In the genomic region with DNA sequence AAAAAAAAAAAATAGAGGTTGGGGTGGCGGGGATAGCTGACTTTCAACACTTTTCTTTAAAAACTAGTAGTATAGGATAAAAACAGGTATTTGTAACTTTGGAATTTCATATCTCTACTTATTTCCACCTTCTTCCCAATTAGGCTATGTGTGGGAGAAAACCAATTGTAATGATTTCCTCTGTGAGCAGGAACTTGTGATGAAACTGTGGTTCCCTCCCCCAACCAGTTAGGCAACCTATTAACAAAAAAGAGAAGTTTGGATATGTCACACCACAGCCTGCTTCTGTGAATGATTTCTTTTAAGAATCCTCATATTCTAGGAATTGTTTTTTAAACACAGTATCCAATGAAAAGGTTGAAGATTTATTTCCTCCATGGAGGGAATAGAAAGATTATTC, we compare ENCODE assay signal across 1 cellular context.
TF ChIP-seq lines count a peak whose summit lies in the region.

No MANE protein-coding gene starts in this region.

TF ChIP-seq in K562, 482 proteins besides CTCF, POLR2A, EP300 and RAD21:
- TF ChIP-seq CEBPG (CRISPR knock-in tag; IDR thresholded peaks at IDR 0.05) (no peak), CEBPG (tag; conservative IDR thresholded peaks at IDR 0.05 in 1 of 2, IDR thresholded peaks at IDR 0.05 in 1 of 2) (peak in 1 of 2 experiments; percentile 52; a peak in 2 of 4 replicates), CEBPB (tag; IDR thresholded peaks at IDR 0.05) (peak; percentile 53), PHF21A (IDR thresholded peaks at IDR 0.05; ENCODE audit: borderline replicate concordance, low read depth) (no peak), L3MBTL2 (IDR thresholded peaks at IDR 0.05) (no peak), HNRNPLL (IDR thresholded peaks at IDR 0.05; ENCODE audit: low read depth, low read length, poor library complexity, severe bottlenecking) (no peak), HDAC3 (IDR thresholded peaks at IDR 0.05; ENCODE audit: borderline replicate concordance, partially characterized antibody) (no peak), ZKSCAN3 (CRISPR knock-in tag; IDR thresholded peaks at IDR 0.05) (no peak), SREBF2 (CRISPR knock-in tag; IDR thresholded peaks at IDR 0.05) (no peak)
- TF ChIP-seq, protein P1, sequence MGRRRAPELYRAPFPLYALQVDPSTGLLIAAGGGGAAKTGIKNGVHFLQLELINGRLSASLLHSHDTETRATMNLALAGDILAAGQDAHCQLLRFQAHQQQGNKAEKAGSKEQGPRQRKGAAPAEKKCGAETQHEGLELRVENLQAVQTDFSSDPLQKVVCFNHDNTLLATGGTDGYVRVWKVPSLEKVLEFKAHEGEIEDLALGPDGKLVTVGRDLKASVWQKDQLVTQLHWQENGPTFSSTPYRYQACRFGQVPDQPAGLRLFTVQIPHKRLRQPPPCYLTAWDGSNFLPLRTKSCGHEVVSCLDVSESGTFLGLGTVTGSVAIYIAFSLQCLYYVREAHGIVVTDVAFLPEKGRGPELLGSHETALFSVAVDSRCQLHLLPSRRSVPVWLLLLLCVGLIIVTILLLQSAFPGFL (CRISPR knock-in tag; IDR thresholded peaks at IDR 0.05) = no peak
- TF ChIP-seq, protein P2, sequence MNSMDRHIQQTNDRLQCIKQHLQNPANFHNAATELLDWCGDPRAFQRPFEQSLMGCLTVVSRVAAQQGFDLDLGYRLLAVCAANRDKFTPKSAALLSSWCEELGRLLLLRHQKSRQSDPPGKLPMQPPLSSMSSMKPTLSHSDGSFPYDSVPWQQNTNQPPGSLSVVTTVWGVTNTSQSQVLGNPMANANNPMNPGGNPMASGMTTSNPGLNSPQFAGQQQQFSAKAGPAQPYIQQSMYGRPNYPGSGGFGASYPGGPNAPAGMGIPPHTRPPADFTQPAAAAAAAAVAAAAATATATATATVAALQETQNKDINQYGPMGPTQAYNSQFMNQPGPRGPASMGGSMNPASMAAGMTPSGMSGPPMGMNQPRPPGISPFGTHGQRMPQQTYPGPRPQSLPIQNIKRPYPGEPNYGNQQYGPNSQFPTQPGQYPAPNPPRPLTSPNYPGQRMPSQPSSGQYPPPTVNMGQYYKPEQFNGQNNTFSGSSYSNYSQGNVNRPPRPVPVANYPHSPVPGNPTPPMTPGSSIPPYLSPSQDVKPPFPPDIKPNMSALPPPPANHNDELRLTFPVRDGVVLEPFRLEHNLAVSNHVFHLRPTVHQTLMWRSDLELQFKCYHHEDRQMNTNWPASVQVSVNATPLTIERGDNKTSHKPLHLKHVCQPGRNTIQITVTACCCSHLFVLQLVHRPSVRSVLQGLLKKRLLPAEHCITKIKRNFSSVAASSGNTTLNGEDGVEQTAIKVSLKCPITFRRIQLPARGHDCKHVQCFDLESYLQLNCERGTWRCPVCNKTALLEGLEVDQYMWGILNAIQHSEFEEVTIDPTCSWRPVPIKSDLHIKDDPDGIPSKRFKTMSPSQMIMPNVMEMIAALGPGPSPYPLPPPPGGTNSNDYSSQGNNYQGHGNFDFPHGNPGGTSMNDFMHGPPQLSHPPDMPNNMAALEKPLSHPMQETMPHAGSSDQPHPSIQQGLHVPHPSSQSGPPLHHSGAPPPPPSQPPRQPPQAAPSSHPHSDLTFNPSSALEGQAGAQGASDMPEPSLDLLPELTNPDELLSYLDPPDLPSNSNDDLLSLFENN (IDR thresholded peaks at IDR 0.05; ENCODE audit: low read depth in 2 of 2, low read length in 2 of 2) = no peak
TF ChIP-seq in K562: peak in this region for 2.
